ENCODE assay signal across 8 cellular contexts in the genomic region with DNA sequence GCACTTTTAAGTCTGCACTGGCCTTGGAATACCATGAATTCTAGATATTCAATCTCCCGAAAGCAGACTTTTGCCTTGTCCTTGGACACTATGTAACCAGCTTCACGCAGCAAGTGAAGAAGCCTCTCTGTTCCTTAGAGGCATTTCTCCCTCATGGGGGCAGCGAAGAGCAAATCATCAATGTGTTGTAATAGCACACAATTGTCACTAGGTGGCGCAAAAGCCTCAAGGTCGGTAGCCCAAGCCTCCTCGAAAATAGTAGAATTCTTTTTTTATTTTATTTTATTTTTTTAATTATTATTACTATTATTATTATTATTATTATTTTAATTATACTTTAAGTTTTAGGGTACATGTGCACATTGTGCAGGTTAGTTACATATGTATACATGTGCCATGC.
A peak's percentile ranks its signal among the peaks of the same experiment; 100 is the strongest.
DNase-seq lines count a peak whose midpoint lies in the region; ATAC-seq lines count a peak whose summit lies in the region.

No MANE protein-coding gene starts in this region.

- peak; percentile 22 for DNase-seq in CMK (ENCODE audit: low read depth)
- DNase-seq in HS-5 (ENCODE audit: low read depth): peak; percentile 20
- peak; percentile 34 for DNase-seq in NCI-H774 (lab: John Stamatoyannopoulos, UW)
- DNase-seq in activated CD4-positive, alpha-beta T cell treated with anti-CD3 and anti-CD28 coated beads, Interleukin-2, amount 50 U/mL, for 1 hour: peak; percentile 36
- DNase-seq in dedifferentiated amniotic fluid mesenchymal stem cell (ENCODE audit: extremely low spot score): peak; percentile 48
- peak; percentile 64 for DNase-seq in kidney tubule cell (ENCODE audit: low spot score)
- DNase-seq in stimulated activated CD4-positive, alpha-beta T cell treated with anti-CD3 and anti-CD28 coated beads, Interleukin-4, amount 100 ng/mL, for 4 hours: peak; percentile 14 to 31

- peak; percentile 46 for ATAC-seq in GM19328 (IDR thresholded peaks at IDR 0.05; ENCODE audit: unreplicated experiment)

Comparison
In these comparisons a context has a peak if more than half of its experiments do, and no peak if none do; other contexts are left out.
1. Peak in every context shown above with its lines: DNase-seq and ATAC-seq.